In genomic region chr17:17435323-17435722, GRCh38 we compare ENCODE assay signal across 15 cellular contexts. TPM values are rescaled to one million over a fixed set of nuclear protein-coding genes. Genes with fewer than 3 reads are reported as not detected.
DNase-seq lines count a peak whose midpoint lies in the region; ATAC-seq lines count a peak whose summit lies in the region.
"Had no signal": no experiment of that assay in that cellular context is flagged by ENCODE, and none has a peak within 500 bp of the region (broad histone marks: within the 10 kb centered on the region; RNA-seq: fewer than 3 reads in every experiment).

No MANE protein-coding gene starts in this region.

- no peak for ATAC-seq in HG03135 (IDR thresholded peaks at IDR 0.05; ENCODE audit: unreplicated experiment)
- ATAC-seq in GM18498 (IDR thresholded peaks at IDR 0.05; ENCODE audit: unreplicated experiment): no peak
- ATAC-seq: left lung, upper lobe of right lung had no signal

- H3K4me3 ChIP-seq in adipocyte (ENCODE audit: low read length): no peak overlapping the region
- H3K4me3 ChIP-seq: left lung, neural progenitor cell, upper lobe of right lung had no signal

- peak; percentile 77 for DNase-seq in A172 (ENCODE audit: low spot score)
- DNase-seq in GOT3 (lab: John Stamatoyannopoulos, UW): peak; percentile 48
- DNase-seq in adipocyte (ENCODE audit: low read depth): peak; percentile 51
- DNase-seq in glomerular visceral epithelial cell (ENCODE audit: extremely low spot score): peak; percentile 66
- DNase-seq in NCI-H524 treated with DMSO at 0.1 percent for 48 hours (lab: John Stamatoyannopoulos, UW): no peak
- DNase-seq in HT-29 (ENCODE audit: low spot score): no peak
- DNase-seq: ACHN, foreskin melanocyte, GDM1, left lung, SIG-M5, upper lobe of right lung had no signal

- no peaks in the 10 kb centered on the region for H3K27me3 ChIP-seq in adipocyte (replicated peaks; ENCODE audit: control insufficient read depth, insufficient read depth, low read length)
- H3K27me3 ChIP-seq: left lung, upper lobe of right lung had no signal

- H3K4me1 ChIP-seq in adipocyte (ENCODE audit: control insufficient read depth, insufficient read depth, low read length): peaks cover 16% of the 10 kb centered on the region
- H3K4me1 ChIP-seq: neural progenitor cell, upper lobe of right lung had no signal

- no peaks in the 10 kb centered on the region for H3K9me3 ChIP-seq in adipocyte (ENCODE audit: control insufficient read depth, low read length)
- H3K9me3 ChIP-seq: left lung, upper lobe of right lung had no signal

- no peak overlapping the region for H3K9ac ChIP-seq in adipocyte (ENCODE audit: low read length)
- H3K9ac ChIP-seq: neural progenitor cell had no signal

- H3K36me3 ChIP-seq in adipocyte (ENCODE audit: control insufficient read depth, insufficient read depth, low read length, severe bottlenecking): no peaks in the 10 kb centered on the region
- H3K36me3 ChIP-seq: left lung, neural progenitor cell, upper lobe of right lung had no signal

RNA-seq across cellular contexts. Expression of gene MED9, which starts 41.5 kb away (rescaled TPM):
- 6.4 and 9.9 TPM in 2 replicates for total RNA-seq in A172 (2014; rRNA removed; shearing (Covaris generic))
- total RNA-seq in HT-29 (2014; rRNA removed; shearing (Covaris generic)): 8.9 and 10.5 TPM in 2 replicates

Comparison
In these comparisons a context has a peak if more than half of its experiments do, and no peak if none do; other contexts are left out.
1. DNase-seq: peak in A172 (single experiment), GOT3 (single experiment), adipocyte (single experiment) and glomerular visceral epithelial cell (single experiment); none in NCI-H524 treated with DMSO at 0.1 percent for 48 hours (single experiment) and HT-29 (single experiment).